39 cellular contexts compared by ENCODE assay signal in genomic region chr19:44061038-44061437, GRCh38. TPM values are rescaled to one million over a fixed set of nuclear protein-coding genes. Genes with fewer than 3 reads are reported as not detected.
"Had no signal": no experiment of that assay in that cellular context is flagged by ENCODE, and none has a peak within 500 bp of the region (broad histone marks: within the 10 kb centered on the region; RNA-seq: fewer than 3 reads in every experiment).

No MANE protein-coding gene starts in this region.

- ATAC-seq: activated naive CD4-positive, alpha-beta T cell treated with anti-CD3 and anti-CD28 coated beads, Interleukin-2, amount 50 U/mL, for 72 hours; activated naive CD8-positive, alpha-beta T cell treated with anti-CD3 and anti-CD28 coated beads, Interleukin-2, amount 50 U/mL, for 24 hours; activated T-cell treated with anti-CD3 and anti-CD28 coated beads, Interleukin-2, amount 50 U/mL, for 4 hours; activated T-cell treated with anti-CD3 and anti-CD28 coated beads, Interleukin-2, amount 50 U/mL, for 72 hours; activated T-helper 17 cell treated with anti-CD3 and anti-CD28 coated beads, Interleukin-2, amount 50 U/mL, for 72 hours; body of pancreas had no signal

- H3K4me3 ChIP-seq: adrenal gland, ascending aorta, body of pancreas, breast epithelium, cardiac muscle cell had no signal

- H3K27me3 ChIP-seq: adrenal gland, ascending aorta, body of pancreas, brain microvascular endothelial cell, breast epithelium, cardiac muscle cell had no signal

- H3K4me1 ChIP-seq: adrenal gland, ascending aorta, body of pancreas, breast epithelium had no signal

- H3K27ac ChIP-seq: adrenal gland, ascending aorta, body of pancreas, brain microvascular endothelial cell, breast epithelium, cardiac muscle cell had no signal

- H3K4me3 Mint-ChIP-seq: activated naive CD4-positive, alpha-beta T cell treated with anti-CD3 and anti-CD28 coated beads for 36 hours; activated naive CD4-positive, alpha-beta T cell treated with anti-CD3 and anti-CD28 coated beads, Interleukin-2, amount 10 ng/mL, durations not matched to agents 7 days and 5 days; activated naive CD4-positive, alpha-beta T cell treated with anti-CD3 and anti-CD28 coated beads, Interleukin-2, amount 50 U/mL, for 24 hours; activated naive CD8-positive, alpha-beta T cell; activated naive CD8-positive, alpha-beta T cell treated with anti-CD3 and anti-CD28 coated beads for 36 hours; activated naive CD8-positive, alpha-beta T cell treated with anti-CD3 and anti-CD28 coated beads, Interleukin-2, amount 10 ng/mL, durations not matched to agents 7 days and 5 days; activated naive CD8-positive, alpha-beta T cell treated with anti-CD3 and anti-CD28 coated beads, Interleukin-2, amount 50 U/mL, for 24 hours; activated T-cell treated with anti-CD3 and anti-CD28 coated beads, Interleukin-2, amount 50 U/mL, for 24 hours; activated T-cell treated with anti-CD3 and anti-CD28 coated beads, Interleukin-2, amount 50 U/mL, for 4 hours; activated T-cell treated with anti-CD3 and anti-CD28 coated beads, Interleukin-2, amount 50 U/mL, for 72 hours; activated T-helper 1 cell treated with anti-CD3 and anti-CD28 coated beads, Interleukin-12 subunit alpha, Interleukin-12 subunit beta, Interleukin-2, Interleukin-4 antibody, amounts not matched to agents 30 ng/mL and 10 ng/mL and 1 ng/mL, durations not matched to agents 14 hours and 24 hours and 36 hours; activated T-helper 17 cell treated with anti-CD3 and anti-CD28 coated beads, Interleukin-2, amount 50 U/mL, for 72 hours; brain; central memory CD8-positive, alpha-beta T cell had no signal

- DNase-seq: activated effector memory CD4-positive, alpha-beta T cell treated with anti-CD3 and anti-CD28 coated beads, Interleukin-2, amount 50 U/mL, for 16 hours; activated effector memory CD4-positive, alpha-beta T cell treated with Interleukin-2 at 50 U/mL for 16 hours; activated gamma-delta T cell; activated gamma-delta T cell treated with Interleukin-2 at 50 U/mL for 16 hours; activated naive CD4-positive, alpha-beta T cell; activated naive CD4-positive, alpha-beta T cell treated with anti-CD3 and anti-CD28 coated beads for 36 hours; activated naive CD4-positive, alpha-beta T cell treated with anti-CD3 and anti-CD28 coated beads, Interleukin-2, amount 10 ng/mL, durations not matched to agents 7 days and 5 days; activated naive CD4-positive, alpha-beta T cell treated with anti-CD3 and anti-CD28 coated beads, Interleukin-2, amount 50 U/mL, for 16 hours; activated naive CD4-positive, alpha-beta T cell treated with Interleukin-2 at 50 U/mL for 16 hours; activated naive CD8-positive, alpha-beta T cell treated with anti-CD3 and anti-CD28 coated beads for 36 hours; activated naive CD8-positive, alpha-beta T cell treated with anti-CD3 and anti-CD28 coated beads, Interleukin-2, amount 10 ng/mL, durations not matched to agents 7 days and 5 days; activated naive CD8-positive, alpha-beta T cell treated with anti-CD3 and anti-CD28 coated beads, Interleukin-2, amount 50 U/mL, for 24 hours; activated T-cell treated with anti-CD3 and anti-CD28 coated beads, Interleukin-2, amount 50 U/mL, for 1 hour; activated T-cell treated with anti-CD3 and anti-CD28 coated beads, Interleukin-2, amount 50 U/mL, for 24 hours; activated T-cell treated with anti-CD3 and anti-CD28 coated beads, Interleukin-2, amount 50 U/mL, for 4 hours; activated T-cell treated with anti-CD3 and anti-CD28 coated beads, Interleukin-2, amount 50 U/mL, for 48 hours; activated T-cell treated with anti-CD3 and anti-CD28 coated beads, Interleukin-2, amount 50 U/mL, for 72 hours; adrenal gland; amniotic stem cell; amygdala; anterior cingulate cortex; aorta; body of pancreas; brain microvascular endothelial cell; caudate nucleus; central memory CD4-positive, alpha-beta T cell; cerebellar nuclear complex had no signal

- H3K27ac Mint-ChIP-seq: activated naive CD4-positive, alpha-beta T cell treated with anti-CD3 and anti-CD28 coated beads for 36 hours; activated naive CD4-positive, alpha-beta T cell treated with anti-CD3 and anti-CD28 coated beads, Interleukin-2, amount 10 ng/mL, durations not matched to agents 7 days and 5 days; activated naive CD4-positive, alpha-beta T cell treated with anti-CD3 and anti-CD28 coated beads, Interleukin-2, amount 50 U/mL, for 24 hours; activated naive CD4-positive, alpha-beta T cell treated with anti-CD3 and anti-CD28 coated beads, Interleukin-2, amount 50 U/mL, for 72 hours; activated naive CD8-positive, alpha-beta T cell; activated naive CD8-positive, alpha-beta T cell treated with anti-CD3 and anti-CD28 coated beads for 36 hours; activated naive CD8-positive, alpha-beta T cell treated with anti-CD3 and anti-CD28 coated beads, Interleukin-2, amount 10 ng/mL, durations not matched to agents 7 days and 5 days; activated naive CD8-positive, alpha-beta T cell treated with anti-CD3 and anti-CD28 coated beads, Interleukin-2, amount 50 U/mL, for 24 hours; activated T-cell treated with anti-CD3 and anti-CD28 coated beads, Interleukin-2, amount 50 U/mL, for 24 hours; activated T-cell treated with anti-CD3 and anti-CD28 coated beads, Interleukin-2, amount 50 U/mL, for 72 hours; activated T-helper 1 cell treated with anti-CD3 and anti-CD28 coated beads, Interleukin-12 subunit alpha, Interleukin-12 subunit beta, Interleukin-2, Interleukin-4 antibody, amounts not matched to agents 30 ng/mL and 10 ng/mL and 1 ng/mL, durations not matched to agents 14 hours and 24 hours and 36 hours; activated T-helper 17 cell treated with anti-CD3 and anti-CD28 coated beads, Interleukin-2, amount 50 U/mL, for 72 hours; activated T-helper 2 cell treated with anti-CD3 and anti-CD28 coated beads, Interferon-gamma antibody, Interleukin-2, Interleukin-4, amounts not matched to agents 10 μg/mL and 5 μg/mL and 100 μg/mL, durations not matched to agents 14 hours and 24 hours and 36 hours; brain had no signal

- FAIRE-seq: astrocyte had no signal

- H3K27me3 Mint-ChIP-seq: activated naive CD4-positive, alpha-beta T cell treated with anti-CD3 and anti-CD28 coated beads, Interleukin-2, amount 10 ng/mL, durations not matched to agents 7 days and 5 days; activated naive CD4-positive, alpha-beta T cell treated with anti-CD3 and anti-CD28 coated beads, Interleukin-2, amount 50 U/mL, for 24 hours; activated naive CD8-positive, alpha-beta T cell; activated naive CD8-positive, alpha-beta T cell treated with anti-CD3 and anti-CD28 coated beads for 36 hours; activated naive CD8-positive, alpha-beta T cell treated with anti-CD3 and anti-CD28 coated beads, Interleukin-2, amount 10 ng/mL, durations not matched to agents 7 days and 5 days; activated naive CD8-positive, alpha-beta T cell treated with anti-CD3 and anti-CD28 coated beads, Interleukin-2, amount 50 U/mL, for 24 hours; activated T-cell treated with anti-CD3 and anti-CD28 coated beads, Interleukin-2, amount 50 U/mL, for 24 hours; activated T-helper 17 cell treated with anti-CD3 and anti-CD28 coated beads, Interleukin-2, amount 50 U/mL, for 72 hours; brain; central memory CD8-positive, alpha-beta T cell had no signal

- H3K4me1 Mint-ChIP-seq: activated naive CD4-positive, alpha-beta T cell treated with anti-CD3 and anti-CD28 coated beads, Interleukin-2, amount 10 ng/mL, durations not matched to agents 7 days and 5 days; activated naive CD4-positive, alpha-beta T cell treated with anti-CD3 and anti-CD28 coated beads, Interleukin-2, amount 50 U/mL, for 24 hours; activated naive CD8-positive, alpha-beta T cell treated with anti-CD3 and anti-CD28 coated beads for 36 hours; activated naive CD8-positive, alpha-beta T cell treated with anti-CD3 and anti-CD28 coated beads, Interleukin-2, amount 10 ng/mL, durations not matched to agents 7 days and 5 days; activated naive CD8-positive, alpha-beta T cell treated with anti-CD3 and anti-CD28 coated beads, Interleukin-2, amount 50 U/mL, for 24 hours; activated T-helper 17 cell treated with anti-CD3 and anti-CD28 coated beads, Interleukin-2, amount 50 U/mL, for 72 hours; brain; central memory CD8-positive, alpha-beta T cell had no signal

RNA-seq across cellular contexts. Expression of gene ZNF223, which starts 9.2 kb away (rescaled TPM):
- total RNA-seq: activated T-helper 2 cell treated with anti-CD3 and anti-CD28 coated beads, Interferon-gamma antibody, Interleukin-2, Interleukin-4, amounts not matched to agents 10 μg/mL and 5 μg/mL and 100 μg/mL, durations not matched to agents 14 hours and 24 hours and 36 hours; ascending aorta had no signal
